ENCODE assay signal across 2 cellular contexts in genomic region chr13:74910399-74910798, GRCh38.
TF ChIP-seq lines count a peak whose summit lies in the region.

No MANE protein-coding gene starts in this region.

TF ChIP-seq in endothelial cell of umbilical vein, 7 proteins besides CTCF, POLR2A, EP300 and RAD21 (continued from another document):
- no peak for TF ChIP-seq MAX (IDR thresholded peaks at IDR 0.05; ENCODE audit: insufficient read depth, insufficient read length)

TF ChIP-seq in WTC11, 78 proteins besides CTCF, POLR2A, EP300 and RAD21 (continued from another document):
- TF ChIP-seq ZNF425 (CRISPR knock-in tag; conservative IDR thresholded peaks at IDR 0.05) (no peak), ZMAT4 (CRISPR knock-in tag; IDR thresholded peaks at IDR 0.05) (no peak), E2F4 (CRISPR knock-in tag; IDR thresholded peaks at IDR 0.05; ENCODE audit: borderline replicate concordance, low read depth) (no peak), USF1 (CRISPR knock-in tag; IDR thresholded peaks at IDR 0.05) (no peak), SMAD4 (CRISPR knock-in tag; IDR thresholded peaks at IDR 0.05) (no peak), MLX (CRISPR knock-in tag; IDR thresholded peaks at IDR 0.05) (no peak)
